11 cellular contexts compared by ENCODE assay signal in the genomic region with DNA sequence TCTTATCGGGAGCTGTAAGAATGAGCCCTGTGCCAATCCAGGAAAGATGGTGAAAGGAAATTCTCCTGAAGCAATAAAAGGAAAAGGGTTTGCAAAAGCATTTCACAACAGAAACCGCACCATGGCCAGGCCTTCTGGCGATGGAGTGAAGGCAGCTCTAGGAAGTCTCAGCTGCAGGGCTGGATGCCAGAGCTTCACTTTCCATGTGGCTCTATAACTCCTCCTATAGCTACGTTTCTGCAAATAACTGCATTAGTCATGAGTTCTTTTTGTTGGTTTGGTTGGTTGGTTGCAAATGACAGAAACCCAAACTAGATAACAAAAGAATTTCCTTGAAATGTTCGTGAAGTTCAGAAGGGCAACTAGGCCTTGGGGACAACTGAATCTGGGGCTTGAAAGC.
A peak's percentile ranks its signal among the peaks of the same experiment; 100 is the strongest.
DNase-seq lines count a peak whose midpoint lies in the region; ATAC-seq, FAIRE-seq and TF ChIP-seq lines count a peak whose summit lies in the region.
"Had no signal": no experiment of that assay in that cellular context is flagged by ENCODE, and none has a peak within 500 bp of the region (broad histone marks: within the 10 kb centered on the region; RNA-seq: fewer than 3 reads in every experiment).

No MANE protein-coding gene starts in this region.

- no peaks in the 10 kb centered on the region for H3K9me3 Mint-ChIP-seq in mesothelial cell of epicardium
- H3K9me3 Mint-ChIP-seq in stimulated activated memory B cell treated with anti-CD40 and anti-IgM and Interleukin-4, amounts not matched to agents 10 μg/mL and 1 μg/mL and 100 μg/mL, for 72 hours: no peaks in the 10 kb centered on the region

- H3K27ac ChIP-seq in GM23248 (no peak overlapping the region), pancreas (no peak overlapping the region)
- H3K27ac ChIP-seq: cardiac muscle cell, heart left ventricle had no signal

- H3K9ac ChIP-seq in GM23248: no peak overlapping the region

- H3K79me2 ChIP-seq in GM23248 (ENCODE audit: insufficient read depth): no peaks in the 10 kb centered on the region

- peaks cover 7% of the 10 kb centered on the region for H3K27me3 Mint-ChIP-seq in mesothelial cell of epicardium (ENCODE audit: low read depth)
- H3K27me3 Mint-ChIP-seq in stimulated activated memory B cell treated with anti-CD40 and anti-IgM and Interleukin-4, amounts not matched to agents 10 μg/mL and 1 μg/mL and 100 μg/mL, for 72 hours: peaks cover 8% of the 10 kb centered on the region

- peaks cover 8% of the 10 kb centered on the region; the same call in 1 of the 2 replicates for H3F3A ChIP-seq in GM23248 (ENCODE audit: insufficient read depth)

- H3K36me3 ChIP-seq in GM23248 (ENCODE audit: low read depth): no peaks in the 10 kb centered on the region
- H3K36me3 ChIP-seq in pancreas: no peaks in the 10 kb centered on the region
- H3K36me3 ChIP-seq: cardiac muscle cell, heart left ventricle had no signal

- H3K9me2 ChIP-seq in GM23248 (ENCODE audit: insufficient read depth): no peaks in the 10 kb centered on the region

- no peak for FAIRE-seq in pancreas (lab: Jason Lieb, UNC)

- no peak overlapping the region for H3K27ac Mint-ChIP-seq in mesothelial cell of epicardium
- H3K27ac Mint-ChIP-seq in stimulated activated memory B cell treated with anti-CD40 and anti-IgM and Interleukin-4, amounts not matched to agents 10 μg/mL and 1 μg/mL and 100 μg/mL, for 72 hours: no peak overlapping the region

- H3K4me3 ChIP-seq in GM23248: no peak overlapping the region
- no peak overlapping the region for H3K4me3 ChIP-seq in cardiac fibroblast (replicated peaks in 1 of 2; ENCODE audit: low read depth in 2 of 2, low read length in 2 of 2)
- no peak overlapping the region for H3K4me3 ChIP-seq in pancreas
- H3K4me3 ChIP-seq: cardiac muscle cell, heart left ventricle had no signal

- H3K27me3 ChIP-seq in GM23248 (replicated peaks; ENCODE audit: insufficient read depth) (no peaks in the 10 kb centered on the region), pancreas (no peaks in the 10 kb centered on the region)
- H3K27me3 ChIP-seq: cardiac muscle cell, heart left ventricle had no signal

- H4K20me1 ChIP-seq in GM23248 (ENCODE audit: insufficient read depth): no peaks in the 10 kb centered on the region

- TF ChIP-seq CTCF in cardiac fibroblast (IDR thresholded peaks at IDR 0.05; ENCODE audit: low read depth, low read length) (no peak), pancreas (IDR thresholded peaks at IDR 0.05) (no peak), mesothelial cell of epicardium (IDR thresholded peaks at IDR 0.05; ENCODE audit: unreplicated experiment) (no peak)

- H3K36me3 Mint-ChIP-seq in mesothelial cell of epicardium: no peaks in the 10 kb centered on the region
- no peaks in the 10 kb centered on the region for H3K36me3 Mint-ChIP-seq in stimulated activated memory B cell treated with anti-CD40 and anti-IgM and Interleukin-4, amounts not matched to agents 10 μg/mL and 1 μg/mL and 100 μg/mL, for 72 hours

- no peak overlapping the region for H2AFZ ChIP-seq in GM23248

- H3K9me3 ChIP-seq in GM23248 (ENCODE audit: low read depth) (no peaks in the 10 kb centered on the region), pancreas (no peaks in the 10 kb centered on the region)
- H3K9me3 ChIP-seq: heart left ventricle had no signal

- WGBS in GM23248 (ENCODE audit: low coverage in 1 of 2, low lambda C conversion rate in 2 of 2, missing lambda C conversion rate in 2 of 2), 2 experiments: 43 to 49% methylated on average over 5 of the region's 5 CpGs
- 50 to 52% methylated on average over 5 of the region's 5 CpGs for WGBS in pancreas, 2 donors

- H3K4me1 ChIP-seq in GM23248 (ENCODE audit: insufficient read depth): peaks cover 10% of the 10 kb centered on the region
- no peaks in the 10 kb centered on the region for H3K4me1 ChIP-seq in pancreas

- intact Hi-C loops in pancreas (cut with DNase I): loop anchor here (5.0 to 10.0 kb wide), 3 partner anchors 193 to 423 kb away; no protein-coding TSS in a partner anchor

- H3K4me2 ChIP-seq in GM23248 (ENCODE audit: unreplicated experiment): no peak overlapping the region

- in situ Hi-C loops in GM23248 (cut with MboI): loop anchor here (10.0 kb wide), 2 partner anchors 183 to 433 kb away; no protein-coding TSS in a partner anchor

- ATAC-seq in pancreas: peak in 3 of 4 donors; percentile 12 to 45 (median 21)
- ATAC-seq in HG02970 (IDR thresholded peaks at IDR 0.05; ENCODE audit: low FRiP score, unreplicated experiment): no peak
- no peak for ATAC-seq in stimulated activated memory B cell treated with anti-CD40 and anti-IgM and Interleukin-4, amounts not matched to agents 10 μg/mL and 1 μg/mL and 100 μg/mL, for 72 hours
- ATAC-seq: heart left ventricle had no signal

- no peak overlapping the region for H3K4me3 Mint-ChIP-seq in mesothelial cell of epicardium
- no peak overlapping the region for H3K4me3 Mint-ChIP-seq in stimulated activated memory B cell treated with anti-CD40 and anti-IgM and Interleukin-4, amounts not matched to agents 10 μg/mL and 1 μg/mL and 100 μg/mL, for 72 hours

- peaks cover 13% of the 10 kb centered on the region for H3K4me1 Mint-ChIP-seq in mesothelial cell of epicardium
- peaks cover 6% of the 10 kb centered on the region for H3K4me1 Mint-ChIP-seq in stimulated activated memory B cell treated with anti-CD40 and anti-IgM and Interleukin-4, amounts not matched to agents 10 μg/mL and 1 μg/mL and 100 μg/mL, for 72 hours

- DNase-seq in GM23248 (peak; percentile 74), NOMO-1 treated with DMSO at 0.1 percent for 48 hours (lab: John Stamatoyannopoulos, UW; ENCODE audit: unreplicated experiment) (peak; percentile 60), cardiac fibroblast (ENCODE audit: low read depth in 2 of 2) (peak; percentile 90 to 98), pancreas (peak in 1 of 6 donors; percentile 36), mesothelial cell of epicardium (ENCODE audit: low spot score in 2 of 2, unreplicated experiment in 2 of 2) (no peak)
- DNase-seq: activated CD4-positive, alpha-beta T cell treated with anti-CD3 and anti-CD28 coated beads, Interleukin-2, amount 50 U/mL, for 1 hour; heart left ventricle; NCI-H1092 treated with DMSO at 0.1 percent for 48 hours had no signal

Comparison
In these comparisons a context has a peak if more than half of its experiments do, and no peak if none do; other contexts are left out.
1. DNase-seq: peak in GM23248 (single experiment), NOMO-1 treated with DMSO at 0.1 percent for 48 hours (single experiment) and cardiac fibroblast (2 of 2); none in mesothelial cell of epicardium (0 of 2).
2. ATAC-seq: peak in pancreas (3 of 4); none in HG02970 (single experiment) and stimulated activated memory B cell treated with anti-CD40 and anti-IgM and Interleukin-4, amounts not matched to agents 10 μg/mL and 1 μg/mL and 100 μg/mL, for 72 hours (single experiment).